In the genomic region with DNA sequence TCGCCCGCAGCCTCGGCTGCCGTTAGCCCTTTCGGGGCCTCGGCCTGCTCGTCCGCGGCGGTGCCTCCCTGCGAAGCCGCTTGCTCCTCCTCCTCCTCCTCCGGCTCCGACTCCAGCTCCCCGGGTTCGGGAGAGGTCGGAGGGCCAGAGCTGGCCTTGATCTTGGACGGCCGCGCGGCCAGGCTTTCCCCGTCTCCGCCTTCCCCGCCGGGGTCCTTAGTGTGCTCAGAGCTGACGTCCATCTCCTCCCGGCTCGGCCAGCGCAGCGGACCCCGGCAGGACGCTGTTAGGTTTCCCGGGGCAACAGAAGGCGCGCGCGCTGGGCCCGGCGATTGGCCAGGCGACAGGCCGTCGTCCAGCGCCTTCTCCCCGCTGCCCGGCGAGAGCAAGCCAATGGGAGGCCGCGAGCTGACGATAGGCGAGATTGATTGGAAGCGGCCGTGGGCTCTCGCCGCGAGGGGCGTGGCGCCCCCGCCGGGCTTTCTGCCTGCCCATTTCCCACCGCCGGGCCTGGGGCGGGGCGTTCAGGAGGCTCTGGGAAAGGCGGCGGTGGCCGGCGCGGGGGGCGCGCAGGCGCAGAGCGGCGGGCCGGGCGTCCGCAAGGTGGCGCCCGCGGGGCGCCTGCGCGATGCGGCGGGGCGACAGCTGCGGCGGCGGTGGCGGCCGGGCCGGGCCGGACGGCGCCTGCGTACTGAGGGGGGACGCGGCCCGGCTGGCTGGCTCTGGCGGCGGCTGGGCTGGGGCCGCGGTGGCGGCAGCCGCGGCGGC, we compare ENCODE assay signal across 1 cellular context.
A peak's percentile ranks its signal among the peaks of the same experiment; 100 is the strongest.
TF ChIP-seq lines count a peak whose summit lies in the region.

A gene with protein sequence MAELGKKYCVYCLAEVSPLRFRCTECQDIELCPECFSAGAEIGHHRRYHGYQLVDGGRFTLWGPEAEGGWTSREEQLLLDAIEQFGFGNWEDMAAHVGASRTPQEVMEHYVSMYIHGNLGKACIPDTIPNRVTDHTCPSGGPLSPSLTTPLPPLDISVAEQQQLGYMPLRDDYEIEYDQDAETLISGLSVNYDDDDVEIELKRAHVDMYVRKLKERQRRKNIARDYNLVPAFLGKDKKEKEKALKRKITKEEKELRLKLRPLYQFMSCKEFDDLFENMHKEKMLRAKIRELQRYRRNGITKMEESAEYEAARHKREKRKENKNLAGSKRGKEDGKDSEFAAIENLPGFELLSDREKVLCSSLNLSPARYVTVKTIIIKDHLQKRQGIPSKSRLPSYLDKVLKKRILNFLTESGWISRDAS (plus strand): TSS at position 676 of the 768 bp plus-strand sequence. CDS start 208 bp downstream, outside the sequence.

TF ChIP-seq in HepG2, 621 proteins besides CTCF, POLR2A, EP300 and RAD21 (continued from another document and continues in another):
- TF ChIP-seq, protein P1, sequence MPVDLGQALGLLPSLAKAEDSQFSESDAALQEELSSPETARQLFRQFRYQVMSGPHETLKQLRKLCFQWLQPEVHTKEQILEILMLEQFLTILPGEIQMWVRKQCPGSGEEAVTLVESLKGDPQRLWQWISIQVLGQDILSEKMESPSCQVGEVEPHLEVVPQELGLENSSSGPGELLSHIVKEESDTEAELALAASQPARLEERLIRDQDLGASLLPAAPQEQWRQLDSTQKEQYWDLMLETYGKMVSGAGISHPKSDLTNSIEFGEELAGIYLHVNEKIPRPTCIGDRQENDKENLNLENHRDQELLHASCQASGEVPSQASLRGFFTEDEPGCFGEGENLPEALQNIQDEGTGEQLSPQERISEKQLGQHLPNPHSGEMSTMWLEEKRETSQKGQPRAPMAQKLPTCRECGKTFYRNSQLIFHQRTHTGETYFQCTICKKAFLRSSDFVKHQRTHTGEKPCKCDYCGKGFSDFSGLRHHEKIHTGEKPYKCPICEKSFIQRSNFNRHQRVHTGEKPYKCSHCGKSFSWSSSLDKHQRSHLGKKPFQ (CRISPR knock-in tag; IDR thresholded peaks at IDR 0.05; ENCODE audit: insufficient replicate concordance): no peak
- TF ChIP-seq ZNF629 (CRISPR knock-in tag; conservative IDR thresholded peaks at IDR 0.05): no peak
- TF ChIP-seq ZSCAN31 (CRISPR knock-in tag; IDR thresholded peaks at IDR 0.05; ENCODE audit: low read depth): no peak; the same call in 1 of the 2 replicates
- TF ChIP-seq JUND (CRISPR knock-in tag; IDR thresholded peaks at IDR 0.05): no peak
- no peak for TF ChIP-seq ZNF451 (CRISPR knock-in tag; IDR thresholded peaks at IDR 0.05)
- no peak for TF ChIP-seq HOMEZ (CRISPR knock-in tag; IDR thresholded peaks at IDR 0.05; ENCODE audit: low read depth)
- TF ChIP-seq FOXA1 (IDR thresholded peaks at IDR 0.05): no peak
- no peak; the same call in 1 of the 2 replicates for TF ChIP-seq FOXA1 (CRISPR knock-in tag; IDR thresholded peaks at IDR 0.05)
- peak; percentile 90 for TF ChIP-seq TGIF2 (CRISPR knock-in tag; IDR thresholded peaks at IDR 0.05)
- TF ChIP-seq MLLT10 (CRISPR knock-in tag; IDR thresholded peaks at IDR 0.05): no peak
- TF ChIP-seq ZNF761 (CRISPR knock-in tag; conservative IDR thresholded peaks at IDR 0.05): no peak
- peak; percentile 26 for TF ChIP-seq SKI (IDR thresholded peaks at IDR 0.05; ENCODE audit: partially characterized antibody)
- TF ChIP-seq SPEN (CRISPR knock-in tag; IDR thresholded peaks at IDR 0.05; ENCODE audit: low read depth): peak; percentile 42
- TF ChIP-seq ZKSCAN5 (CRISPR knock-in tag; IDR thresholded peaks at IDR 0.05): no peak
- no peak for TF ChIP-seq ZNF552 (CRISPR knock-in tag; IDR thresholded peaks at IDR 0.05; ENCODE audit: borderline replicate concordance)
- no peak for TF ChIP-seq ZNF782 (CRISPR knock-in tag; IDR thresholded peaks at IDR 0.05; ENCODE audit: borderline replicate concordance)
- peak; percentile 99 for TF ChIP-seq SIN3A (IDR thresholded peaks at IDR 0.05; ENCODE audit: borderline replicate concordance, low read depth, low read length)
- no peak for TF ChIP-seq ZBTB3 (CRISPR knock-in tag; IDR thresholded peaks at IDR 0.05; ENCODE audit: borderline replicate concordance, low read depth)
- no peak for TF ChIP-seq ZNF136 (CRISPR knock-in tag; IDR thresholded peaks at IDR 0.05; ENCODE audit: low read depth)
- no peak for TF ChIP-seq ZFP36L1 (CRISPR knock-in tag; IDR thresholded peaks at IDR 0.05)
- TF ChIP-seq KAT7 (CRISPR knock-in tag; IDR thresholded peaks at IDR 0.05; ENCODE audit: borderline replicate concordance): no peak
- TF ChIP-seq, protein P2, sequence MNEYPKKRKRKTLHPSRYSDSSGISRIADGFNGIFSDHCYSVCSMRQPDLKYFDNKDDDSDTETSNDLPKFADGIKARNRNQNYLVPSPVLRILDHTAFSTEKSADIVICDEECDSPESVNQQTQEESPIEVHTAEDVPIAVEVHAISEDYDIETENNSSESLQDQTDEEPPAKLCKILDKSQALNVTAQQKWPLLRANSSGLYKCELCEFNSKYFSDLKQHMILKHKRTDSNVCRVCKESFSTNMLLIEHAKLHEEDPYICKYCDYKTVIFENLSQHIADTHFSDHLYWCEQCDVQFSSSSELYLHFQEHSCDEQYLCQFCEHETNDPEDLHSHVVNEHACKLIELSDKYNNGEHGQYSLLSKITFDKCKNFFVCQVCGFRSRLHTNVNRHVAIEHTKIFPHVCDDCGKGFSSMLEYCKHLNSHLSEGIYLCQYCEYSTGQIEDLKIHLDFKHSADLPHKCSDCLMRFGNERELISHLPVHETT (CRISPR knock-in tag; conservative IDR thresholded peaks at IDR 0.05): no peak
- no peak for TF ChIP-seq ISL2 (CRISPR knock-in tag; IDR thresholded peaks at IDR 0.05)
- no peak for TF ChIP-seq TRAFD1 (CRISPR knock-in tag; IDR thresholded peaks at IDR 0.05; ENCODE audit: borderline replicate concordance)
- peak; percentile 93 for TF ChIP-seq NFYB (CRISPR knock-in tag; IDR thresholded peaks at IDR 0.05)
- TF ChIP-seq ZBTB2 (CRISPR knock-in tag; IDR thresholded peaks at IDR 0.05; ENCODE audit: low read depth): no peak
- TF ChIP-seq ZFP82 (CRISPR knock-in tag; IDR thresholded peaks at IDR 0.05; ENCODE audit: borderline replicate concordance): no peak
- TF ChIP-seq, protein P3, sequence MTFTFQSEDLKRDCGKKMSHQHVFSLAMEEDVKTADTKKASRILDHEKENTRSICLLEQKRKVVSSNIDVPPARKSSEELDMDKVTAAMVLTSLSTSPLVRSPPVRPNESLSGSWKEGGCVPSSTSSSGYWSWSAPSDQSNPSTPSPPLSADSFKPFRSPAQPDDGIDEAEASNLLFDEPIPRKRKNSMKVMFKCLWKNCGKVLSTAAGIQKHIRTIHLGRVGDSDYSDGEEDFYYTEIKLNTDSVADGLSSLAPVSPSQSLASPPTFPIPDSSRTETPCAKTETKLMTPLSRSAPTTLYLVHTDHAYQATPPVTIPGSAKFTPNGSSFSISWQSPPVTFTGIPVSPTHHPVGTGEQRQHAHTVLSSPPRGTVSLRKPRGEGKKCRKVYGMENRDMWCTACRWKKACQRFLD (CRISPR knock-in tag; IDR thresholded peaks at IDR 0.05; ENCODE audit: borderline replicate concordance): no peak
- no peak for TF ChIP-seq ZNF577 (CRISPR knock-in tag; IDR thresholded peaks at IDR 0.05; ENCODE audit: borderline replicate concordance, low read depth)
- no peak for TF ChIP-seq ZNF350 (CRISPR knock-in tag; IDR thresholded peaks at IDR 0.05; ENCODE audit: borderline replicate concordance, low read depth)
- TF ChIP-seq, protein P4, sequence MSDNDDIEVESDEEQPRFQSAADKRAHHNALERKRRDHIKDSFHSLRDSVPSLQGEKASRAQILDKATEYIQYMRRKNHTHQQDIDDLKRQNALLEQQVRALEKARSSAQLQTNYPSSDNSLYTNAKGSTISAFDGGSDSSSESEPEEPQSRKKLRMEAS (IDR thresholded peaks at IDR 0.05): peak; percentile 67
- TF ChIP-seq, protein P5, sequence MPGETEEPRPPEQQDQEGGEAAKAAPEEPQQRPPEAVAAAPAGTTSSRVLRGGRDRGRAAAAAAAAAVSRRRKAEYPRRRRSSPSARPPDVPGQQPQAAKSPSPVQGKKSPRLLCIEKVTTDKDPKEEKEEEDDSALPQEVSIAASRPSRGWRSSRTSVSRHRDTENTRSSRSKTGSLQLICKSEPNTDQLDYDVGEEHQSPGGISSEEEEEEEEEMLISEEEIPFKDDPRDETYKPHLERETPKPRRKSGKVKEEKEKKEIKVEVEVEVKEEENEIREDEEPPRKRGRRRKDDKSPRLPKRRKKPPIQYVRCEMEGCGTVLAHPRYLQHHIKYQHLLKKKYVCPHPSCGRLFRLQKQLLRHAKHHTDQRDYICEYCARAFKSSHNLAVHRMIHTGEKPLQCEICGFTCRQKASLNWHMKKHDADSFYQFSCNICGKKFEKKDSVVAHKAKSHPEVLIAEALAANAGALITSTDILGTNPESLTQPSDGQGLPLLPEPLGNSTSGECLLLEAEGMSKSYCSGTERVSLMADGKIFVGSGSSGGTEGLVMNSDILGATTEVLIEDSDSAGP (CRISPR knock-in tag; IDR thresholded peaks at IDR 0.05; ENCODE audit: borderline replicate concordance): peak; percentile 46; the same call in 1 of the 2 replicates
- no peak for TF ChIP-seq AGO2 (optimal IDR thresholded peaks at IDR 0.05; ENCODE audit: low read depth, low read length)
- no peak for TF ChIP-seq ZNF503 (CRISPR knock-in tag; IDR thresholded peaks at IDR 0.05)
- no peak for TF ChIP-seq ETV5 (CRISPR knock-in tag; IDR thresholded peaks at IDR 0.05; ENCODE audit: borderline replicate concordance)
- peak; percentile 89 for TF ChIP-seq TFDP2 (CRISPR knock-in tag; IDR thresholded peaks at IDR 0.05)
- TF ChIP-seq XRCC5 (optimal IDR thresholded peaks at IDR 0.05; ENCODE audit: low read length): peak; percentile 63
- peak; percentile 46; the same call in 1 of the 2 replicates for TF ChIP-seq KMT2B (CRISPR knock-in tag; IDR thresholded peaks at IDR 0.05)
- 0 out of 2 replicates have a peak, but pooled peaks have one; percentile 24 for TF ChIP-seq MEF2D (CRISPR knock-in tag; IDR thresholded peaks at IDR 0.05)
- TF ChIP-seq ATF7 (IDR thresholded peaks at IDR 0.05): no peak
- no peak for TF ChIP-seq ATF7 (CRISPR knock-in tag; IDR thresholded peaks at IDR 0.05)
- no peak for TF ChIP-seq ZNF333 (CRISPR knock-in tag; IDR thresholded peaks at IDR 0.05; ENCODE audit: borderline replicate concordance)
- TF ChIP-seq KDM5B (CRISPR knock-in tag; IDR thresholded peaks at IDR 0.05; ENCODE audit: borderline replicate concordance): no peak; the same call in 1 of the 2 replicates
- TF ChIP-seq MIXL1 (CRISPR knock-in tag; IDR thresholded peaks at IDR 0.05): no peak
- TF ChIP-seq HDAC2 (CRISPR knock-in tag; IDR thresholded peaks at IDR 0.05): peak; percentile 75
- TF ChIP-seq, protein P6, sequence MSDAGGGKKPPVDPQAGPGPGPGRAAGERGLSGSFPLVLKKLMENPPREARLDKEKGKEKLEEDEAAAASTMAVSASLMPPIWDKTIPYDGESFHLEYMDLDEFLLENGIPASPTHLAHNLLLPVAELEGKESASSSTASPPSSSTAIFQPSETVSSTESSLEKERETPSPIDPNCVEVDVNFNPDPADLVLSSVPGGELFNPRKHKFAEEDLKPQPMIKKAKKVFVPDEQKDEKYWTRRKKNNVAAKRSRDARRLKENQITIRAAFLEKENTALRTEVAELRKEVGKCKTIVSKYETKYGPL (CRISPR knock-in tag; IDR thresholded peaks at IDR 0.05): no peak
